21 cellular contexts compared by ENCODE assay signal in the genomic region with DNA sequence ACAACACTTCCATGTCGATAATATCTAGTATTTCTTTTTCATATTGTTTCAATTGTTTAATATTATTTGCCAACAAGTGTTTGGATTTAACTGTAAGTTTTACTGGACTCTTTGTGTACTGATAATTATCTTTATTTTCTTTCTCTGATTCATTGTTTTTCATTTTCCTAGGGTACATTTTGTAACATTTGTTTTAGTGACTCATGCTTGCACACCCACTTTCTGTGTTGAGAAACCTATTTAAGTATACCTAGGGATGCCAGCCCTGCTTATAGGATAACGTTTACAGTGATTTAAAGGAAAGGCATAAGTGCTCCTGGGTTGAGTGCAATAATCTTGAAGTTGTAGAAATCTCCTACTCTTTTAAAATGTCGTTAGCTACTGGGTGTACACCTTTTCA.
DNase-seq lines count a peak whose midpoint lies in the region; ATAC-seq and TF ChIP-seq lines count a peak whose summit lies in the region.
"Had no signal": no experiment of that assay in that cellular context is flagged by ENCODE, and none has a peak within 500 bp of the region (broad histone marks: within the 10 kb centered on the region; RNA-seq: fewer than 3 reads in every experiment).

No MANE protein-coding gene starts in this region.

- H3K27ac ChIP-seq in HEK293 (ENCODE audit: extremely low read depth, low read depth, low read length), result no peak overlapping the region
- H3K27ac ChIP-seq in Panc1 (ENCODE audit: low read length), result no peak overlapping the region
- H3K27ac ChIP-seq: BLaER1, heart right ventricle had no signal

- in situ Hi-C loops in Panc1 (cut with HindIII; ENCODE audit: low pct_unique_long_range_greater_than_20kb, low sequenced_read_pairs), result no loop called here

- H3K36me3 ChIP-seq in HEK293 (ENCODE audit: control insufficient read depth in 2 of 2, insufficient read depth in 1 of 2, low read length in 2 of 2), result no peaks in the 10 kb centered on the region
- no peaks in the 10 kb centered on the region for H3K36me3 ChIP-seq in Panc1 (ENCODE audit: control insufficient read depth, insufficient read depth, low read length)
- H3K36me3 ChIP-seq: BLaER1, heart right ventricle had no signal

- CTCF ChIA-PET in HEK293 (lab: Yijun Ruan, JAX), result no interaction called here
- CTCF ChIA-PET in Panc1 (lab: Charles Lee), result no interaction called here
- CTCF ChIA-PET in activated naive CD4-positive, alpha-beta T cell treated with anti-CD3 and anti-CD28 coated beads for 36 hours (lab: Charles Lee), result no interaction called here

- no peaks in the 10 kb centered on the region for H3K27me3 Mint-ChIP-seq in osteocyte (ENCODE audit: unreplicated experiment)
- H3K27me3 Mint-ChIP-seq in activated naive CD4-positive, alpha-beta T cell treated with anti-CD3 and anti-CD28 coated beads for 36 hours (ENCODE audit: low read depth), result no peaks in the 10 kb centered on the region
- H3K27me3 Mint-ChIP-seq: activated B cell treated with CpG ODN at 0.5 μM for 24 hours; activated naive CD8-positive, alpha-beta T cell; brain; progenitor cell of endocrine pancreas had no signal

- H3K27ac Mint-ChIP-seq in osteocyte (ENCODE audit: unreplicated experiment), result peak overlapping the region; percentile 59
- H3K27ac Mint-ChIP-seq in activated naive CD4-positive, alpha-beta T cell treated with anti-CD3 and anti-CD28 coated beads for 36 hours, result no peak overlapping the region
- H3K27ac Mint-ChIP-seq: activated B cell treated with CpG ODN at 0.5 μM for 24 hours; activated naive CD8-positive, alpha-beta T cell; brain; nephron progenitor cell; progenitor cell of endocrine pancreas; T-helper 1 cell treated with Interleukin-12 subunit alpha and Interleukin-12 subunit beta and Interleukin-4 antibody, amounts not matched to agents 30 μg/mL and 1 μg/mL, for 36 hours had no signal

- intact Hi-C loops in Panc1 (cut with micrococcal nuclease; ENCODE audit: unreplicated experiment), result no loop called here
- intact Hi-C loops in activated naive CD4-positive, alpha-beta T cell treated with anti-CD3 and anti-CD28 coated beads for 36 hours (cut with micrococcal nuclease), result no loop called here

- BruUV-seq in Panc1 (replicated peaks; lab: Mats Ljungman, UMichigan), result no TSS peak

- no peaks in the 10 kb centered on the region for H3K27me3 ChIP-seq in Panc1 (ENCODE audit: control insufficient read depth, insufficient read depth, low read length)
- H3K27me3 ChIP-seq: BLaER1, heart right ventricle had no signal

- peaks cover 3% of the 10 kb centered on the region; the same call in 1 of the 2 replicates for H3K4me1 ChIP-seq in HEK293 (ENCODE audit: control insufficient read depth, insufficient read depth, low read length)
- no peaks in the 10 kb centered on the region; the same call in 1 of the 2 replicates for H3K4me1 ChIP-seq in Panc1 (ENCODE audit: control insufficient read depth, insufficient read depth, low read length)
- H3K4me1 ChIP-seq: BLaER1, heart right ventricle had no signal

- peak overlapping the region; percentile 14 for H3K4me3 Mint-ChIP-seq in osteocyte (ENCODE audit: unreplicated experiment)
- no peak overlapping the region for H3K4me3 Mint-ChIP-seq in activated naive CD4-positive, alpha-beta T cell treated with anti-CD3 and anti-CD28 coated beads for 36 hours
- H3K4me3 Mint-ChIP-seq: activated B cell treated with CpG ODN at 0.5 μM for 24 hours; activated naive CD8-positive, alpha-beta T cell; brain; nephron progenitor cell; T-helper 1 cell treated with Interleukin-12 subunit alpha and Interleukin-12 subunit beta and Interleukin-4 antibody, amounts not matched to agents 30 μg/mL and 1 μg/mL, for 36 hours had no signal

- H3K9me3 ChIP-seq in HEK293 (ENCODE audit: control insufficient read depth, insufficient read depth, low read depth, low read length) (no peaks in the 10 kb centered on the region), Panc1 (ENCODE audit: control insufficient read depth, insufficient read depth, low read depth, low read length) (no peaks in the 10 kb centered on the region)

- peak; percentile 88 for ATAC-seq in Panc1
- ATAC-seq: heart right ventricle had no signal

- TF ChIP-seq CTCF in HEK293 (tag by site-specific recombination; IDR thresholded peaks at IDR 0.05) (no peak), Panc1 (IDR thresholded peaks at IDR 0.05) (no peak), osteocyte (IDR thresholded peaks at IDR 0.05) (no peak)

- POLR2A ChIA-PET in HEK293 (lab: Yijun Ruan, JAX), result no interaction called here
- POLR2A ChIA-PET in Panc1 (lab: Charles Lee), result no interaction called here

- peaks cover 19% of the 10 kb centered on the region for H3K9me3 Mint-ChIP-seq in osteocyte (ENCODE audit: unreplicated experiment)
- peaks cover 15% of the 10 kb centered on the region for H3K9me3 Mint-ChIP-seq in activated naive CD4-positive, alpha-beta T cell treated with anti-CD3 and anti-CD28 coated beads for 36 hours

- no peaks in the 10 kb centered on the region for H3K36me3 Mint-ChIP-seq in osteocyte (ENCODE audit: unreplicated experiment)
- H3K36me3 Mint-ChIP-seq in activated naive CD4-positive, alpha-beta T cell treated with anti-CD3 and anti-CD28 coated beads for 36 hours (ENCODE audit: low read depth), result no peaks in the 10 kb centered on the region
- H3K36me3 Mint-ChIP-seq: activated naive CD8-positive, alpha-beta T cell; brain had no signal

- H3K4me3 ChIP-seq in HEK293 (ENCODE audit: low read depth, low read length), result no peak overlapping the region
- H3K4me3 ChIP-seq in Panc1 (ENCODE audit: low read depth in 2 of 2, low read length in 2 of 2), result no peak overlapping the region
- H3K4me3 ChIP-seq: BLaER1, heart right ventricle had no signal

- no peak for DNase-seq in Panc1 (ENCODE audit: low read depth, low spot score)
- DNase-seq in fibroblast of gingiva (ENCODE audit: low read depth), result peak; percentile 28
- DNase-seq in osteocyte (ENCODE audit: extremely low spot score, unreplicated experiment), result no peak
- DNase-seq in germinal center (ENCODE audit: low spot score), result no peak
- no peak for DNase-seq in T1000 (lab: John Stamatoyannopoulos, UW)
- DNase-seq in activated naive CD4-positive, alpha-beta T cell treated with anti-CD3 and anti-CD28 coated beads for 36 hours, result no peak
- DNase-seq: activated B cell treated with CpG ODN at 0.5 μM for 24 hours; activated T-cell treated with anti-CD3 and anti-CD28 coated beads, Interleukin-2, amount 50 U/mL, for 48 hours; dermis blood vessel endothelial cell; erythroblast; heart right ventricle; islet precursor cell; NCI-H1417 treated with DMSO at 0.1 percent for 48 hours; nephron progenitor cell; NK-92 treated with Interleukin-12 subunit alpha and Interleukin-12 subunit beta, amount 100 ng/mL, for 24 hours had no signal

- H3K4me1 Mint-ChIP-seq in osteocyte (ENCODE audit: unreplicated experiment), result peaks cover 7% of the 10 kb centered on the region
- no peaks in the 10 kb centered on the region for H3K4me1 Mint-ChIP-seq in activated naive CD4-positive, alpha-beta T cell treated with anti-CD3 and anti-CD28 coated beads for 36 hours (ENCODE audit: low read depth)
- H3K4me1 Mint-ChIP-seq: activated B cell treated with CpG ODN at 0.5 μM for 24 hours, brain, nephron progenitor cell had no signal

TF ChIP-seq in HEK293, 187 proteins besides CTCF, POLR2A, EP300 and RAD21:
- TF ChIP-seq, protein P1, sequence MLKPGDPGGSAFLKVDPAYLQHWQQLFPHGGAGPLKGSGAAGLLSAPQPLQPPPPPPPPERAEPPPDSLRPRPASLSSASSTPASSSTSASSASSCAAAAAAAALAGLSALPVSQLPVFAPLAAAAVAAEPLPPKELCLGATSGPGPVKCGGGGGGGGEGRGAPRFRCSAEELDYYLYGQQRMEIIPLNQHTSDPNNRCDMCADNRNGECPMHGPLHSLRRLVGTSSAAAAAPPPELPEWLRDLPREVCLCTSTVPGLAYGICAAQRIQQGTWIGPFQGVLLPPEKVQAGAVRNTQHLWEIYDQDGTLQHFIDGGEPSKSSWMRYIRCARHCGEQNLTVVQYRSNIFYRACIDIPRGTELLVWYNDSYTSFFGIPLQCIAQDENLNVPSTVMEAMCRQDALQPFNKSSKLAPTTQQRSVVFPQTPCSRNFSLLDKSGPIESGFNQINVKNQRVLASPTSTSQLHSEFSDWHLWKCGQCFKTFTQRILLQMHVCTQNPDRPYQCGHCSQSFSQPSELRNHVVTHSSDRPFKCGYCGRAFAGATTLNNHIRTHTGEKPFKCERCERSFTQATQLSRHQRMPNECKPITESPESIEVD (tag by site-specific recombination; IDR thresholded peaks at IDR 0.05), result peak; percentile 54
- TF ChIP-seq ZNF664 (tag by site-specific recombination; IDR thresholded peaks at IDR 0.05) (no peak), ZNF624 (tag by site-specific recombination; IDR thresholded peaks at IDR 0.05) (no peak)
- TF ChIP-seq, protein P2, sequence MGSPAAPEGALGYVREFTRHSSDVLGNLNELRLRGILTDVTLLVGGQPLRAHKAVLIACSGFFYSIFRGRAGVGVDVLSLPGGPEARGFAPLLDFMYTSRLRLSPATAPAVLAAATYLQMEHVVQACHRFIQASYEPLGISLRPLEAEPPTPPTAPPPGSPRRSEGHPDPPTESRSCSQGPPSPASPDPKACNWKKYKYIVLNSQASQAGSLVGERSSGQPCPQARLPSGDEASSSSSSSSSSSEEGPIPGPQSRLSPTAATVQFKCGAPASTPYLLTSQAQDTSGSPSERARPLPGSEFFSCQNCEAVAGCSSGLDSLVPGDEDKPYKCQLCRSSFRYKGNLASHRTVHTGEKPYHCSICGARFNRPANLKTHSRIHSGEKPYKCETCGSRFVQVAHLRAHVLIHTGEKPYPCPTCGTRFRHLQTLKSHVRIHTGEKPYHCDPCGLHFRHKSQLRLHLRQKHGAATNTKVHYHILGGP (tag by site-specific recombination; IDR thresholded peaks at IDR 0.05), result 0 out of 2 replicates have a peak, but pooled peaks have one; percentile 31
